In the genomic region with DNA sequence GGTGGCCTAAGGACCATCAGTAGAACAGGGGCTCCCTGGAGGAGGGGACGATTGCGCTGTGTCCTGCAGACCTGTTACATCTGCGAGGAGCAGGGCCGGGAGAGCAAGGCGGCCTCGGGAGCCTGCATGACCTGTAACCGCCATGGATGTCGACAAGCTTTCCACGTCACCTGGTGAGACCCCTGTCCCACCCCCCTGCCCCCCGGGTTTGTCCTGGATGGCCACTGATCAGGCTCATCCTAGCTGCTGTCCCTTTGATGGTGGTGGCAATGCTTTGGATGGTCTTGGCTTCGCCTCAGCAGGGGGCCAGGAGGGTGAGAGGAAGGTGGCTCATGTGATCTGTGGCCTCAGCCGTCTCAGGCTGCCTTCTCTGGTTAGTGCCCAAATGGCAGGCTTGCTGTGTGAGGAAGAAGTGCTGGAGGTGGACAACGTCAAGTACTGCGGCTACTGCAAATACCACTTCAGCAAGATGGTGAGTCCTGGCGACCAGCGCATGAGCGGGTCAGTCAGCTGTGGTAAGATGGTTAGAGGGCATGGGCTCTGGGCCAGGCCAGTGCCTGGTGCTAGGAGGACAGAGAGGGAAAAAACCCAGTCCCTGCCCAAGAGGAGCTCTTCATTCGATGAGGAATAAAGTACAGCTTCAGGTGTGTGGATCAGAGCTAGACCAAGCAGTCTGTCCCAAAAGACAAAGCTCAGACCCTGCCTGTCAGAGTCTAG, we compare ENCODE assay signal across 1 cellular context.
TF ChIP-seq lines count a peak whose summit lies in the region.

No MANE protein-coding gene starts in this region.

TF ChIP-seq in GM12878, 131 proteins besides CTCF, POLR2A, EP300 and RAD21:
- TF ChIP-seq MXI1 (IDR thresholded peaks at IDR 0.05; ENCODE audit: low read depth, low read length): no peak
- TF ChIP-seq RELA (IDR thresholded peaks at IDR 0.05; ENCODE audit: borderline replicate concordance, partially characterized antibody): no peak
- no peak for TF ChIP-seq ZNF274 (IDR thresholded peaks at IDR 0.05; ENCODE audit: insufficient read depth, insufficient read length)
- no peak for TF ChIP-seq CREM (IDR thresholded peaks at IDR 0.05; ENCODE audit: low read depth)
- TF ChIP-seq IKZF2 (IDR thresholded peaks at IDR 0.05): no peak
- no peak for TF ChIP-seq NRF1 (conservative IDR thresholded peaks at IDR 0.05; ENCODE audit: low read depth, low read length)
- TF ChIP-seq ZNF622 (IDR thresholded peaks at IDR 0.05): no peak
- TF ChIP-seq ETV6 (conservative IDR thresholded peaks at IDR 0.05 in 1 of 2, IDR thresholded peaks at IDR 0.05 in 1 of 2; ENCODE audit: borderline replicate concordance in 1 of 2, low read depth in 1 of 2): no peak
- TF ChIP-seq HDAC6 (IDR thresholded peaks at IDR 0.05; ENCODE audit: unreplicated experiment): no peak
- TF ChIP-seq, protein P1, sequence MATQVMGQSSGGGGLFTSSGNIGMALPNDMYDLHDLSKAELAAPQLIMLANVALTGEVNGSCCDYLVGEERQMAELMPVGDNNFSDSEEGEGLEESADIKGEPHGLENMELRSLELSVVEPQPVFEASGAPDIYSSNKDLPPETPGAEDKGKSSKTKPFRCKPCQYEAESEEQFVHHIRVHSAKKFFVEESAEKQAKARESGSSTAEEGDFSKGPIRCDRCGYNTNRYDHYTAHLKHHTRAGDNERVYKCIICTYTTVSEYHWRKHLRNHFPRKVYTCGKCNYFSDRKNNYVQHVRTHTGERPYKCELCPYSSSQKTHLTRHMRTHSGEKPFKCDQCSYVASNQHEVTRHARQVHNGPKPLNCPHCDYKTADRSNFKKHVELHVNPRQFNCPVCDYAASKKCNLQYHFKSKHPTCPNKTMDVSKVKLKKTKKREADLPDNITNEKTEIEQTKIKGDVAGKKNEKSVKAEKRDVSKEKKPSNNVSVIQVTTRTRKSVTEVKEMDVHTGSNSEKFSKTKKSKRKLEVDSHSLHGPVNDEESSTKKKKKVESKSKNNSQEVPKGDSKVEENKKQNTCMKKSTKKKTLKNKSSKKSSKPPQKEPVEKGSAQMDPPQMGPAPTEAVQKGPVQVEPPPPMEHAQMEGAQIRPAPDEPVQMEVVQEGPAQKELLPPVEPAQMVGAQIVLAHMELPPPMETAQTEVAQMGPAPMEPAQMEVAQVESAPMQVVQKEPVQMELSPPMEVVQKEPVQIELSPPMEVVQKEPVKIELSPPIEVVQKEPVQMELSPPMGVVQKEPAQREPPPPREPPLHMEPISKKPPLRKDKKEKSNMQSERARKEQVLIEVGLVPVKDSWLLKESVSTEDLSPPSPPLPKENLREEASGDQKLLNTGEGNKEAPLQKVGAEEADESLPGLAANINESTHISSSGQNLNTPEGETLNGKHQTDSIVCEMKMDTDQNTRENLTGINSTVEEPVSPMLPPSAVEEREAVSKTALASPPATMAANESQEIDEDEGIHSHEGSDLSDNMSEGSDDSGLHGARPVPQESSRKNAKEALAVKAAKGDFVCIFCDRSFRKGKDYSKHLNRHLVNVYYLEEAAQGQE (IDR thresholded peaks at IDR 0.05; ENCODE audit: low read depth, low read length): no peak
- no peak for TF ChIP-seq ESRRA (IDR thresholded peaks at IDR 0.05; ENCODE audit: low read length)
- no peak for TF ChIP-seq POU2F2 (IDR thresholded peaks at IDR 0.05; ENCODE audit: borderline replicate concordance, low read depth, low read length)
- TF ChIP-seq BCL11A (IDR thresholded peaks at IDR 0.05; ENCODE audit: low read depth, low read length): no peak
- TF ChIP-seq SREBF1 (IDR thresholded peaks at IDR 0.05; ENCODE audit: low read length): no peak
- TF ChIP-seq RFX5 (IDR thresholded peaks at IDR 0.05; ENCODE audit: low read depth, low read length): no peak
- no peak for TF ChIP-seq CEBPB (IDR thresholded peaks at IDR 0.05; ENCODE audit: borderline replicate concordance in 1 of 2, low read depth in 2 of 2, low read length in 2 of 2)
- TF ChIP-seq, protein P2, sequence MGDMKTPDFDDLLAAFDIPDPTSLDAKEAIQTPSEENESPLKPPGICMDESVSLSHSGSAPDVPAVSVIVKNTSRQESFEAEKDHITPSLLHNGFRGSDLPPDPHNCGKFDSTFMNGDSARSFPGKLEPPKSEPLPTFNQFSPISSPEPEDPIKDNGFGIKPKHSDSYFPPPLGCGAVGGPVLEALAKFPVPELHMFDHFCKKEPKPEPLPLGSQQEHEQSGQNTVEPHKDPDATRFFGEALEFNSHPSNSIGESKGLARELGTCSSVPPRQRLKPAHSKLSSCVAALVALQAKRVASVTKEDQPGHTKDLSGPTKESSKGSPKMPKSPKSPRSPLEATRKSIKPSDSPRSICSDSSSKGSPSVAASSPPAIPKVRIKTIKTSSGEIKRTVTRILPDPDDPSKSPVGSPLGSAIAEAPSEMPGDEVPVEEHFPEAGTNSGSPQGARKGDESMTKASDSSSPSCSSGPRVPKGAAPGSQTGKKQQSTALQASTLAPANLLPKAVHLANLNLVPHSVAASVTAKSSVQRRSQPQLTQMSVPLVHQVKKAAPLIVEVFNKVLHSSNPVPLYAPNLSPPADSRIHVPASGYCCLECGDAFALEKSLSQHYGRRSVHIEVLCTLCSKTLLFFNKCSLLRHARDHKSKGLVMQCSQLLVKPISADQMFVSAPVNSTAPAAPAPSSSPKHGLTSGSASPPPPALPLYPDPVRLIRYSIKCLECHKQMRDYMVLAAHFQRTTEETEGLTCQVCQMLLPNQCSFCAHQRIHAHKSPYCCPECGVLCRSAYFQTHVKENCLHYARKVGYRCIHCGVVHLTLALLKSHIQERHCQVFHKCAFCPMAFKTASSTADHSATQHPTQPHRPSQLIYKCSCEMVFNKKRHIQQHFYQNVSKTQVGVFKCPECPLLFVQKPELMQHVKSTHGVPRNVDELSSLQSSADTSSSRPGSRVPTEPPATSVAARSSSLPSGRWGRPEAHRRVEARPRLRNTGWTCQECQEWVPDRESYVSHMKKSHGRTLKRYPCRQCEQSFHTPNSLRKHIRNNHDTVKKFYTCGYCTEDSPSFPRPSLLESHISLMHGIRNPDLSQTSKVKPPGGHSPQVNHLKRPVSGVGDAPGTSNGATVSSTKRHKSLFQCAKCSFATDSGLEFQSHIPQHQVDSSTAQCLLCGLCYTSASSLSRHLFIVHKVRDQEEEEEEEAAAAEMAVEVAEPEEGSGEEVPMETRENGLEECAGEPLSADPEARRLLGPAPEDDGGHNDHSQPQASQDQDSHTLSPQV (IDR thresholded peaks at IDR 0.05): no peak
- TF ChIP-seq HDGF (IDR thresholded peaks at IDR 0.05): no peak
TF ChIP-seq in GM12878: peak in this region for 0.
